ENCODE assay signal across 17 cellular contexts in the genomic region with DNA sequence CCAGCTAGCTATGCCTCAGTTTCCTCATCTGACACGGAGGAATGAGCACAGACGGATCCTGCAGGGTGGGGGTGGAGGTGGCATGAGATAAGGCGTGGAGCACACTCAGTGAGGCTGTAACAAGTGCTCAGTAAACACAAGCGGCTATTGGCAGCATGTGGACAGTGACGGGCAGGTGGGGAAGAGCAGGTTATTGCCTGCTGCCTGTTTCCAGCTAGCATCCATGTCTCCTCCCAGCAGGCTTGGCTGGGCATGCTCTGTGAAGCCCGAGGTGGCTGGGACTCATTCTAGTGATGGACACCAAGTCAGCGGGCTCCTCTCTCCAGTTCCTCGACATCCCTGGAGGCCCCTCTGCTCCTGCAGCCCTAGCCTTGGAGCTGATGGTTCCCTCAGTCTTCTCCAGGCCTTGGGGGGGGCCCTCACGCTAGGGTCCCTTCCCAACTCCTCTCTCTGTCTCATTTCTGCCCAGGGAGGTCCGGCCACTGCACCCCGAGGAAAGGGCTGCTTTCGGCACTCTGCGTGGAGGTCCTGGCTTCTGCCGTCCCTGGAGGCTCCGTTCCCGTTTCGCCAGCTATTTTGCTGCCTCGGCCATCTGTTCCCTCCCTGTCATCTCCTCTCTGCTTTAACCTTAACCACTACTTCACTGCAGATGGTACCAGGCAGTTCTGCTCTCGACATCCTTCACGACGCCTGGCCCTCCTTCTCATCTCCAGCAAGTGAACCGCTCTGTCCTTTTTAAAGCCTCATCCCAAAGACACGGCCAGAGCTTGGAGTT. TPM values are rescaled to one million over a fixed set of nuclear protein-coding genes. Genes with fewer than 3 reads are reported as not detected.
A peak's percentile ranks its signal among the peaks of the same experiment; 100 is the strongest.
DNase-seq lines count a peak whose midpoint lies in the region; TF ChIP-seq lines count a peak whose summit lies in the region.
"Had no signal": no experiment of that assay in that cellular context is flagged by ENCODE, and none has a peak within 500 bp of the region (broad histone marks: within the 10 kb centered on the region; RNA-seq: fewer than 3 reads in every experiment).

No MANE protein-coding gene starts in this region.

- peaks cover 98% of the 10 kb centered on the region for H3K4me1 ChIP-seq in BLaER1
- H3K4me1 ChIP-seq: breast epithelium had no signal

- intact Hi-C loops in dorsolateral prefrontal cortex (cut with DNase I), result no loop called here

- peaks cover 50% of the 10 kb centered on the region for H4K20me1 ChIP-seq in BLaER1

- H3K27ac ChIP-seq in BLaER1 (peak overlapping the region; percentile 89), dorsolateral prefrontal cortex (peak overlapping the region in 55 of 59 donors; percentile 4 to 85 (median 73))
- H3K27ac ChIP-seq: HL-60, right lobe of liver, tibial artery had no signal

- H3K9me3 ChIP-seq in BLaER1, result no peaks in the 10 kb centered on the region
- H3K9me3 ChIP-seq: breast epithelium, HAP-1, right lobe of liver, tibial artery had no signal

- peak overlapping the region; percentile 72; the same call in 1 of the 2 replicates for H3K9ac ChIP-seq in BLaER1

- in situ Hi-C loops in KBM-7 (cut with MboI; ENCODE audit: low pct_unique_long_range_greater_than_20kb, low sequenced_read_pairs), result no loop called here

- TF ChIP-seq CTCF in dorsolateral prefrontal cortex (IDR thresholded peaks at IDR 0.05 in 54 of 56, conservative IDR thresholded peaks at IDR 0.05 in 2 of 56; ENCODE audit: low read depth in 1 of 56, partially characterized antibody in 56 of 56), result no peak

- H3K27me3 ChIP-seq in BLaER1 (no peaks in the 10 kb centered on the region), dorsolateral prefrontal cortex (peaks cover 0 to 11% (median 0%) of the 10 kb centered on the region in 45 donors)
- H3K27me3 ChIP-seq: breast epithelium, right lobe of liver had no signal

- peak overlapping the region; percentile 56 for H3K4me3 ChIP-seq in BLaER1
- peak overlapping the region in 24 of 59 donors; percentile 3 to 46 (median 22) for H3K4me3 ChIP-seq in dorsolateral prefrontal cortex
- H3K4me3 ChIP-seq: breast epithelium, HAP-1, right lobe of liver, tibial artery had no signal

- DNase-seq in NCI-H1092 (lab: John Stamatoyannopoulos, UW), result peak; percentile 38
- peak; percentile 53 for DNase-seq in NCI-H748 treated with DMSO at 0.1 percent for 48 hours (lab: John Stamatoyannopoulos, UW)
- peak in 2 of 10 donors; percentile 59 to 62 for DNase-seq in dorsolateral prefrontal cortex
- DNase-seq in HK-2 (ENCODE audit: unreplicated experiment), result no peak
- no peak for DNase-seq in islet precursor cell
- DNase-seq in KBM-7, result no peak
- DNase-seq in Kasumi-1 (lab: John Stamatoyannopoulos, UW), result no peak
- DNase-seq: activated CD4-positive, CD25-positive, alpha-beta regulatory T cell; CD4-positive, alpha-beta T cell; left ventricle myocardium superior; NCI-H1105; right lobe of liver; tibial artery had no signal

- H3K4me2 ChIP-seq in BLaER1, result peak overlapping the region; percentile 100

- H3K36me3 ChIP-seq in BLaER1, result 0 out of 2 replicates have a peak, but pooled peaks cover 4% of the 10 kb centered on the region
- H3K36me3 ChIP-seq: breast epithelium, HAP-1, right lobe of liver, tibial artery had no signal

RNA-seq across cellular contexts. Expression of a gene that starts 6.2 kb away (rescaled TPM):
- total RNA-seq in dorsolateral prefrontal cortex, result 10 to 100 TPM in 119 of 120 experiments, 1 to 10 TPM in 1; 4.8 to 43.6 (median 22.0) TPM

RNA-seq across cellular contexts. Expression of a gene that starts 11.1 kb away (rescaled TPM):
- total RNA-seq in dorsolateral prefrontal cortex, result 100 to 1,000 TPM in 30 of 120 experiments, 10 to 100 TPM in 90; 57.6 to 158 (median 87.2) TPM

RNA-seq across cellular contexts. Expression of a gene that starts 22.9 kb away (rescaled TPM):
- 10 to 100 TPM in 108 of 120 experiments, 1 to 10 TPM in 12; 6.6 to 29.4 (median 16.4) TPM for total RNA-seq in dorsolateral prefrontal cortex

RNA-seq across cellular contexts. Expression of a gene that starts 36.0 kb away (rescaled TPM):
- 10 to 100 TPM in 18 of 120 experiments, 1 to 10 TPM in 102; 1.6 to 17.4 (median 6.5) TPM for total RNA-seq in dorsolateral prefrontal cortex

Comparison
In these comparisons a context has a peak if more than half of its experiments do, and no peak if none do; other contexts are left out.
1. DNase-seq: peak in NCI-H1092 (single experiment) and NCI-H748 treated with DMSO at 0.1 percent for 48 hours (single experiment); none in HK-2 (single experiment), islet precursor cell (single experiment), KBM-7 (single experiment) and Kasumi-1 (0 of 2).